19 cellular contexts compared by ENCODE assay signal in the genomic region with DNA sequence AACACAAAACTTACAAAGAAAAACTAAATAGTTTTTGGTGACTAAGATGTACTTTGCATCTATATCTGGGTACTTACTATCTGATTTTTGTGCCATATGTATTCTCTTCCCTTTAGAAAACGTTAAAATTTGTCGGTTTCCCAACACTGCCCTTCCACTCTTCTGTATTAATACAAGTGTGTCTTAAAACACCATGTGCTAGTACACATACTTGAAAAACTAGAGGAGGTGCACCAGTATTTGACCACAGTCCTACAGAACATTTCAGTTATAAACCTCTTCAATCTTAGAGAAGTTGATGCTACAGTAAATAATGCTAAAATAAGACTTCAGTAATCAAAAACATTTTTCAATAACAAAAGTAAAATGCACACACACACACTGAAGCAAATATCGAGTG.
DNase-seq lines count a peak whose midpoint lies in the region; ATAC-seq, FAIRE-seq and TF ChIP-seq lines count a peak whose summit lies in the region.
"Had no signal": no experiment of that assay in that cellular context is flagged by ENCODE, and none has a peak within 500 bp of the region (broad histone marks: within the 10 kb centered on the region; RNA-seq: fewer than 3 reads in every experiment).

No MANE protein-coding gene starts in this region.

- CTCF ChIA-PET in Calu3 (lab: Charles Lee), result no interaction called here

- peak overlapping the region; percentile 41 for H3K27ac Mint-ChIP-seq in Calu3 (ENCODE audit: unreplicated experiment)
- no peak overlapping the region for H3K27ac Mint-ChIP-seq in activated T-cell treated with anti-CD3 and anti-CD28 coated beads, Interleukin-2, amount 50 U/mL, for 24 hours
- H3K27ac Mint-ChIP-seq: B cell; CD4-positive, alpha-beta T cell had no signal

- H3K27me3 ChIP-seq in OCI-LY1 (ENCODE audit: insufficient read depth, low read length) (no peaks in the 10 kb centered on the region), upper lobe of right lung (no peaks in the 10 kb centered on the region)
- H3K27me3 ChIP-seq: BLaER1 had no signal

- no peaks in the 10 kb centered on the region for H3K27me3 Mint-ChIP-seq in Calu3 (ENCODE audit: unreplicated experiment)
- peaks cover 3% of the 10 kb centered on the region for H3K27me3 Mint-ChIP-seq in activated T-cell treated with anti-CD3 and anti-CD28 coated beads, Interleukin-2, amount 50 U/mL, for 24 hours
- H3K27me3 Mint-ChIP-seq: CD8-positive, alpha-beta memory T cell had no signal

- H3K79me2 ChIP-seq in OCI-LY1 (ENCODE audit: insufficient read depth, low read length), result no peaks in the 10 kb centered on the region

- H3K4me2 ChIP-seq in OCI-LY1 (ENCODE audit: low read length), result no peak overlapping the region
- H3K4me2 ChIP-seq: BLaER1 had no signal

- peaks cover 79% of the 10 kb centered on the region for H3K4me1 ChIP-seq in OCI-LY1 (ENCODE audit: insufficient read depth, low read length, severe bottlenecking)
- no peaks in the 10 kb centered on the region for H3K4me1 ChIP-seq in upper lobe of right lung
- H3K4me1 ChIP-seq: BLaER1 had no signal

- peak; percentile 82 for FAIRE-seq in islet of Langerhans (lab: Jason Lieb, UNC)
- FAIRE-seq: GM12891, H1 had no signal

- no peaks in the 10 kb centered on the region for H4K20me1 ChIP-seq in OCI-LY1 (ENCODE audit: insufficient read depth, low read length)
- H4K20me1 ChIP-seq: BLaER1 had no signal

- H3K9me2 ChIP-seq in OCI-LY1 (ENCODE audit: low read depth, low read length), result no peaks in the 10 kb centered on the region

- peaks cover 39% of the 10 kb centered on the region for H3K36me3 Mint-ChIP-seq in Calu3 (ENCODE audit: insufficient read depth, unreplicated experiment)
- H3K36me3 Mint-ChIP-seq in activated T-cell treated with anti-CD3 and anti-CD28 coated beads, Interleukin-2, amount 50 U/mL, for 24 hours (ENCODE audit: low read depth), result no peaks in the 10 kb centered on the region
- H3K36me3 Mint-ChIP-seq: CD8-positive, alpha-beta memory T cell had no signal

- H3K36me3 ChIP-seq in OCI-LY1 (ENCODE audit: insufficient read depth, low read length) (no peaks in the 10 kb centered on the region), upper lobe of right lung (no peaks in the 10 kb centered on the region)
- H3K36me3 ChIP-seq: BLaER1 had no signal

- H3K9me3 ChIP-seq in OCI-LY1 (ENCODE audit: low read length) (no peaks in the 10 kb centered on the region), upper lobe of right lung (no peaks in the 10 kb centered on the region)
- H3K9me3 ChIP-seq: BLaER1 had no signal

- no peak overlapping the region for H3K4me3 Mint-ChIP-seq in Calu3 (ENCODE audit: low read depth, unreplicated experiment)
- no peak overlapping the region for H3K4me3 Mint-ChIP-seq in activated T-cell treated with anti-CD3 and anti-CD28 coated beads, Interleukin-2, amount 50 U/mL, for 24 hours
- H3K4me3 Mint-ChIP-seq: B cell; CD4-positive, alpha-beta T cell; CD8-positive, alpha-beta memory T cell had no signal

- TF ChIP-seq CTCF in Calu3 (IDR thresholded peaks at IDR 0.05; ENCODE audit: unreplicated experiment), result no peak
- no peak for TF ChIP-seq CTCF in OCI-LY1 (IDR thresholded peaks at IDR 0.05; ENCODE audit: low read length)
- TF ChIP-seq CTCF in upper lobe of right lung (IDR thresholded peaks at IDR 0.05), result no peak

- DNase-seq in Calu3 (no peak), upper lobe of right lung (no peak), left cardiac atrium (no peak)
- no peak for DNase-seq in activated T-cell treated with anti-CD3 and anti-CD28 coated beads, Interleukin-2, amount 50 U/mL, for 24 hours
- DNase-seq: CD4-positive, alpha-beta T cell; CD8-positive, alpha-beta memory T cell; DMS53; GF-D8; GM23248; H7; HCEC 1CT had no signal

- no peaks in the 10 kb centered on the region for H3F3A ChIP-seq in OCI-LY1 (ENCODE audit: insufficient read depth, low read length)

- H3K4me3 ChIP-seq in OCI-LY1 (ENCODE audit: low read depth, low read length, poor library complexity, severe bottlenecking) (no peak overlapping the region), upper lobe of right lung (no peak overlapping the region)
- H3K4me3 ChIP-seq: BLaER1, GM23248 had no signal

- H3K9ac ChIP-seq in OCI-LY1 (ENCODE audit: low read length), result no peak overlapping the region
- H3K9ac ChIP-seq: BLaER1, GM23248 had no signal

- H3K27ac ChIP-seq in OCI-LY1 (ENCODE audit: low read depth, low read length, poor library complexity, severe bottlenecking), result peak overlapping the region; percentile 8
- no peak overlapping the region for H3K27ac ChIP-seq in upper lobe of right lung
- H3K27ac ChIP-seq: BLaER1, C4-2B, GM23248 had no signal

- intact Hi-C loops in Calu3 (cut with micrococcal nuclease; ENCODE audit: unreplicated experiment), result loop anchor here (5.0 kb wide), 2 partner anchors 48 to 153 kb away; no protein-coding TSS in a partner anchor
- intact Hi-C loops in upper lobe of right lung (cut with DNase I), result no loop called here
- intact Hi-C loops in left cardiac atrium (cut with DNase I), result no loop called here

- no peak overlapping the region for H2AFZ ChIP-seq in OCI-LY1 (ENCODE audit: low read length)
- H2AFZ ChIP-seq: GM23248 had no signal

- H3K9me3 Mint-ChIP-seq in Calu3 (ENCODE audit: low read depth, unreplicated experiment), result no peaks in the 10 kb centered on the region
- no peaks in the 10 kb centered on the region for H3K9me3 Mint-ChIP-seq in activated T-cell treated with anti-CD3 and anti-CD28 coated beads, Interleukin-2, amount 50 U/mL, for 24 hours
- H3K9me3 Mint-ChIP-seq: CD4-positive, alpha-beta T cell; CD8-positive, alpha-beta memory T cell had no signal

- peaks cover 76% of the 10 kb centered on the region for H3K4me1 Mint-ChIP-seq in Calu3 (ENCODE audit: low read depth, unreplicated experiment)
- no peaks in the 10 kb centered on the region for H3K4me1 Mint-ChIP-seq in activated T-cell treated with anti-CD3 and anti-CD28 coated beads, Interleukin-2, amount 50 U/mL, for 24 hours (ENCODE audit: low read depth)
- H3K4me1 Mint-ChIP-seq: B cell; CD8-positive, alpha-beta memory T cell had no signal

- BruUV-seq in Calu3 (replicated peaks; lab: Mats Ljungman, UMichigan), result no TSS peak

- ATAC-seq in upper lobe of right lung (peak; percentile 68), HG03342 (IDR thresholded peaks at IDR 0.05; ENCODE audit: unreplicated experiment) (no peak), left cardiac atrium (no peak)
